In genomic region chr7:95611224-95611623, GRCh38 we compare ENCODE assay signal across 17 cellular contexts. TPM values are rescaled to one million over a fixed set of nuclear protein-coding genes. Genes with fewer than 3 reads are reported as not detected.
"Had no signal": no experiment of that assay in that cellular context is flagged by ENCODE, and none has a peak within 500 bp of the region (broad histone marks: within the 10 kb centered on the region; RNA-seq: fewer than 3 reads in every experiment).

No MANE protein-coding gene starts in this region.

- ATAC-seq: heart left ventricle, left cardiac atrium, T-helper 17 cell had no signal

- H3K36me3 ChIP-seq: cardiac muscle cell, esophagus squamous epithelium, heart left ventricle, suprapubic skin, upper lobe of left lung had no signal

- H3K4me3 ChIP-seq: cardiac muscle cell, esophagus squamous epithelium, suprapubic skin, upper lobe of left lung had no signal

- H3K27me3 ChIP-seq: cardiac muscle cell, esophagus squamous epithelium, heart left ventricle, suprapubic skin, upper lobe of left lung had no signal

- DNase-seq: activated B cell treated with CpG ODN at 0.5 μM for 24 hours; activated CD4-positive, alpha-beta T cell treated with anti-CD3 and anti-CD28 coated beads for 4 hours; activated CD4-positive, alpha-beta T cell treated with anti-CD3 and anti-CD28 coated beads, Interleukin-2, amount 50 U/mL, for 48 hours; activated naive CD4-positive, alpha-beta T cell treated with Interleukin-2 at 50 U/mL for 16 hours; activated naive CD8-positive, alpha-beta T cell treated with anti-CD3 and anti-CD28 coated beads for 36 hours; activated T-cell treated with anti-CD3 and anti-CD28 coated beads, Interleukin-2, amount 50 U/mL, for 48 hours; cortex of kidney; endodermal cell; esophagus squamous epithelium; heart left ventricle; islet precursor cell; left cardiac atrium; stimulated activated CD4-positive, alpha-beta T cell treated with anti-CD3 and anti-CD28 coated beads, Interleukin-4, amount 100 ng/mL, for 4 hours; T-helper 17 cell; upper lobe of left lung had no signal

- H3K9me3 ChIP-seq: esophagus squamous epithelium, suprapubic skin had no signal

- H3K27ac ChIP-seq: cardiac muscle cell, suprapubic skin had no signal

RNA-seq across cellular contexts. Expression of gene PDK4, which starts 14.9 kb away (rescaled TPM):
- total RNA-seq: activated naive CD8-positive, alpha-beta T cell treated with anti-CD3 and anti-CD28 coated beads for 36 hours had no signal
